ENCODE assay signal across 8 cellular contexts in the genomic region with DNA sequence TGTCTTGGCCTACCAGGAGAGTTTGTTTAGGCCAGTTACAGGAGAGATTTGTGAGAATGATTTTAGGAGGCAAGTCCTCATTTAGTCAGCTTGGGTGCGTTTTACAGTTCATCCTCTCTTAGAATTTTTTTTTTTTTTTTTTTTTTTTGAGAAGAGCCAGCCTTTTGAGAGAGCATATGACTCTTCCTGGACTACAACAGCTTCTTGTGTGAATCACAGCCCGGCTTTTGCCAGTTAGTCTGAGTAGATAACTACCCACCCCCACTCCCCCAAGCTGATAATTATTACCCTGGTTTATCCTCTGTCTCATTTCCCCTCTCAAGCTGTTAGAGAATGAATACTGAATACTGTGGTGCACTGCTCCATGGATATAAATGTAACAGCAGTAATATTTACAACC. TPM values are rescaled to one million over a fixed set of nuclear protein-coding genes. Genes with fewer than 3 reads are reported as not detected.
DNase-seq lines count a peak whose midpoint lies in the region; ATAC-seq and TF ChIP-seq lines count a peak whose summit lies in the region.

No MANE protein-coding gene starts in this region.

- H3K4me1 ChIP-seq in DOHH2 (ENCODE audit: control insufficient read depth, low read length) (peaks cover 77% of the 10 kb centered on the region), left lung (peaks cover 55 to 84% of the 10 kb centered on the region in 2 donors), suprapubic skin (peaks cover 84% of the 10 kb centered on the region)

- H3K79me2 ChIP-seq in DOHH2 (ENCODE audit: control insufficient read depth, low read length), result peaks cover 95% of the 10 kb centered on the region

- peak; percentile 56 for DNase-seq in NCI-H2227 (lab: John Stamatoyannopoulos, UW; ENCODE audit: unreplicated experiment)
- peak; percentile 84 for DNase-seq in astrocyte of the spinal cord (ENCODE audit: low read depth, low spot score)
- DNase-seq in left lung, result no peak
- no peak for DNase-seq in suprapubic skin (ENCODE audit: low spot score in 2 of 2)
- no peak for DNase-seq in effector CD8-positive, alpha-beta T cell (lab: John Stamatoyannopoulos, UW)

- no peak for TF ChIP-seq EP300 in suprapubic skin (IDR thresholded peaks at IDR 0.05)

- ATAC-seq in left lung (peak; percentile 1), GM21619 (IDR thresholded peaks at IDR 0.05; ENCODE audit: unreplicated experiment) (no peak), GM21737 (IDR thresholded peaks at IDR 0.05; ENCODE audit: unreplicated experiment) (no peak)

- TF ChIP-seq CTCF in DOHH2 (IDR thresholded peaks at IDR 0.05; ENCODE audit: low read depth, low read length, poor library complexity, severe bottlenecking) (no peak), astrocyte of the spinal cord (IDR thresholded peaks at IDR 0.05; ENCODE audit: low read depth, low read length) (no peak), left lung (IDR thresholded peaks at IDR 0.05) (no peak), suprapubic skin (IDR thresholded peaks at IDR 0.05) (no peak)

- H3K36me3 ChIP-seq in DOHH2 (ENCODE audit: control insufficient read depth, low read length) (peaks cover 45% of the 10 kb centered on the region), left lung (no peaks in the 10 kb centered on the region), suprapubic skin (peaks cover 5% of the 10 kb centered on the region)

- in situ Hi-C loops in astrocyte of the spinal cord (cut with HindIII; ENCODE audit: low sequenced_read_pairs), result no loop called here

- WGBS in suprapubic skin, result 0% methylated on average over 2 of the region's 2 CpGs

- no peaks in the 10 kb centered on the region for H3K27me3 ChIP-seq in DOHH2 (ENCODE audit: control insufficient read depth, low read length)
- no peaks in the 10 kb centered on the region for H3K27me3 ChIP-seq in left lung
- H3K27me3 ChIP-seq in suprapubic skin, result no peaks in the 10 kb centered on the region

- H3K9me3 ChIP-seq in DOHH2 (ENCODE audit: control insufficient read depth, insufficient read depth, low read length), result no peaks in the 10 kb centered on the region
- H3K9me3 ChIP-seq in left lung, result no peaks in the 10 kb centered on the region
- no peaks in the 10 kb centered on the region for H3K9me3 ChIP-seq in suprapubic skin

- H3K27ac ChIP-seq in DOHH2 (ENCODE audit: low read depth, low read length) (no peak overlapping the region), left lung (peak overlapping the region; percentile 98 to 99), suprapubic skin (peak overlapping the region; percentile 97)

- no peak for TF ChIP-seq POLR2A in suprapubic skin (IDR thresholded peaks at IDR 0.05)

- peak overlapping the region; percentile 86 for H3K4me2 ChIP-seq in DOHH2 (ENCODE audit: low read length)

- no peaks in the 10 kb centered on the region for H4K20me1 ChIP-seq in DOHH2 (ENCODE audit: control insufficient read depth, insufficient read depth, low read depth, low read length)

- intact Hi-C loops in left lung (cut with DNase I), result loop anchor here in 1 of 2 donors (5.0 kb wide), 1 partner anchor 101 kb away; no protein-coding TSS in a partner anchor

- H3K9me2 ChIP-seq in DOHH2 (replicated peaks; ENCODE audit: control insufficient read depth, low read length), result no peaks in the 10 kb centered on the region

- H3F3A ChIP-seq in DOHH2 (ENCODE audit: control insufficient read depth, insufficient read depth), result peaks cover 15% of the 10 kb centered on the region

- H3K4me3 ChIP-seq in DOHH2 (ENCODE audit: low read length), result peak overlapping the region; percentile 80; the same call in 1 of the 2 replicates
- H3K4me3 ChIP-seq in astrocyte of the spinal cord (ENCODE audit: low read depth, low read length), result peak overlapping the region; percentile 1
- peak overlapping the region in 1 of 2 donors; percentile 7 for H3K4me3 ChIP-seq in left lung
- peak overlapping the region; percentile 30 for H3K4me3 ChIP-seq in suprapubic skin

RNA-seq across cellular contexts. Expression of a gene that starts 7.8 kb away (rescaled TPM):
- total RNA-seq in left lung, result 100 to 1,000 TPM; 128 to 135 TPM
- 100 to 1,000 TPM in 3 of 4 donors, 10 to 100 TPM in 1; 93.3 to 319 (median 127) TPM for total RNA-seq in suprapubic skin

Comparison
In these comparisons a context has a peak if more than half of its experiments do, and no peak if none do; other contexts are left out.
1. DNase-seq: peak in NCI-H2227 (single experiment) and astrocyte of the spinal cord (single experiment); none in left lung (0 of 2), suprapubic skin (0 of 2) and effector CD8-positive, alpha-beta T cell (single experiment).